ENCODE assay signal across 1 cellular context in genomic region chr13:95677564-95678386, GRCh38.
TF ChIP-seq lines count a peak whose summit lies in the region.

No MANE protein-coding gene starts in this region.

TF ChIP-seq in WTC11, 78 proteins besides CTCF, POLR2A, EP300 and RAD21 (continued from another document):
- no peak for TF ChIP-seq AFF4 (CRISPR knock-in tag; IDR thresholded peaks at IDR 0.05; ENCODE audit: borderline replicate concordance)
